34 cellular contexts compared by ENCODE assay signal in the genomic region with DNA sequence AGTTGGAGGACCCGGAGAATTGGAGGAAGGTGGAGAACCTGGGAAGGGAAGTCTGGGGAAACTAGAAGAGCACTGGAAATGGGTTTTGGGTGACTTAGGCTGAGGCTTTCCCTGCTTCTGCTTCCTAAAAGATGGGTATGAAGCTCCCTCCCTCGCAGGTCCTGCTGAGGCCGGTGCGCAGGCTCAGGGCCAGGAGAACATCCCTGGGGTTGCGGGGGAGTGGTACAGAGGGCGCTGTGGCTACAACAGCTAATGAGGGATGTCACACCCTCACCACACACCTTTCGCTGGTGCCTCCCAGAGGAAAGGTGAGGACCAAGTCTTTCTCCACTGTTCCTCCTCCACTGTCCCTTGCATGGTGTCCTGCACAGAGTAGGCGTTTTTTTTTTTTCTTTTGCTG.
"Had no signal": no experiment of that assay in that cellular context is flagged by ENCODE, and none has a peak within 500 bp of the region (broad histone marks: within the 10 kb centered on the region; RNA-seq: fewer than 3 reads in every experiment).

No MANE protein-coding gene starts in this region.

- H3K36me3 ChIP-seq: breast epithelium, esophagus squamous epithelium, heart right ventricle, pancreas, prostate gland, thoracic aorta had no signal

- H3K27me3 ChIP-seq: heart right ventricle, pancreas had no signal

- FAIRE-seq: endometrium, keratinocyte, pancreas, urothelium cell line had no signal

- DNase-seq: activated CD4-positive, alpha-beta T cell treated with anti-CD3 and anti-CD28 coated beads for 48 hours; activated CD4-positive, alpha-beta T cell treated with anti-CD3 and anti-CD28 coated beads, Interleukin-2, amount 50 U/mL, for 48 hours; activated CD8-positive, alpha-beta memory T cell treated with anti-CD3 and anti-CD28 coated beads, Interleukin-2, amount 50 U/mL, for 4 hours; activated naive CD8-positive, alpha-beta T cell treated with anti-CD3 and anti-CD28 coated beads, Interleukin-2, amount 50 U/mL, for 24 hours; activated T-cell treated with anti-CD3 and anti-CD28 coated beads, Interleukin-2, amount 50 U/mL, for 24 hours; amygdala; central memory CD4-positive, alpha-beta T cell; dermis blood vessel endothelial cell; effector CD4-positive, alpha-beta T cell; esophagus squamous epithelium; foreskin melanocyte; heart right ventricle; left cardiac atrium; left ventricle myocardium superior; naive B cell; nephron progenitor cell; pancreas; retina; stimulated activated CD4-positive, alpha-beta T cell treated with anti-CD3 and anti-CD28 coated beads, Interleukin-12 subunit alpha, Interleukin-12 subunit beta, amount 100 ng/mL, for 4 hours; stimulated activated CD4-positive, alpha-beta T cell treated with anti-CD3 and anti-CD28 coated beads, Interleukin-4, amount 100 ng/mL, for 24 hours; trophoblast cell had no signal

- H3K27ac ChIP-seq: breast epithelium, epithelial cell of prostate, esophagus squamous epithelium, heart right ventricle, pancreas, prostate gland, skin epidermis, thoracic aorta had no signal

- H3K9me3 ChIP-seq: esophagus squamous epithelium, pancreas, prostate gland, thoracic aorta had no signal

- H3K9me3 Mint-ChIP-seq: activated naive CD4-positive, alpha-beta T cell treated with anti-CD3 and anti-CD28 coated beads, Interleukin-2, amount 50 U/mL, for 24 hours; activated naive CD8-positive, alpha-beta T cell treated with anti-CD3 and anti-CD28 coated beads, Interleukin-2, amount 50 U/mL, for 24 hours; activated T-cell treated with anti-CD3 and anti-CD28 coated beads, Interleukin-2, amount 50 U/mL, for 24 hours; activated T-helper 17 cell treated with anti-CD3 and anti-CD28 coated beads, Interleukin-2, amount 50 U/mL, for 72 hours; stimulated activated effector memory CD8-positive, alpha-beta T cell treated with anti-CD3 and anti-CD28 coated beads, Interleukin-12 subunit alpha, Interleukin-12 subunit beta, amount 100 ng/mL, for 72 hours; stimulated activated naive CD8-positive, alpha-beta T cell treated with anti-CD3 and anti-CD28 coated beads, Interleukin-15, Interleukin-2, amounts not matched to agents 100 ng/mL and 50 ng/mL, for 24 hours had no signal

- H3K36me3 Mint-ChIP-seq: activated naive CD4-positive, alpha-beta T cell treated with anti-CD3 and anti-CD28 coated beads, Interleukin-2, amount 50 U/mL, for 24 hours; mesothelial cell of epicardium; naive B cell; stimulated activated effector memory CD8-positive, alpha-beta T cell treated with anti-CD3 and anti-CD28 coated beads, Interleukin-12 subunit alpha, Interleukin-12 subunit beta, amount 100 ng/mL, for 72 hours had no signal

- H3K27ac Mint-ChIP-seq: activated naive CD4-positive, alpha-beta T cell treated with anti-CD3 and anti-CD28 coated beads, Interleukin-2, amount 50 U/mL, for 24 hours; activated naive CD8-positive, alpha-beta T cell treated with anti-CD3 and anti-CD28 coated beads, Interleukin-2, amount 50 U/mL, for 24 hours; activated T-cell treated with anti-CD3 and anti-CD28 coated beads, Interleukin-2, amount 50 U/mL, for 24 hours; activated T-helper 17 cell treated with anti-CD3 and anti-CD28 coated beads, Interleukin-2, amount 50 U/mL, for 72 hours; mesothelial cell of epicardium; nephron progenitor cell; stimulated activated effector memory CD8-positive, alpha-beta T cell treated with anti-CD3 and anti-CD28 coated beads, Interleukin-12 subunit alpha, Interleukin-12 subunit beta, amount 100 ng/mL, for 72 hours; stimulated activated naive CD8-positive, alpha-beta T cell treated with anti-CD3 and anti-CD28 coated beads, Interleukin-15, Interleukin-2, amounts not matched to agents 100 ng/mL and 50 ng/mL, for 24 hours had no signal

- H3K4me1 Mint-ChIP-seq: activated naive CD4-positive, alpha-beta T cell treated with anti-CD3 and anti-CD28 coated beads, Interleukin-2, amount 50 U/mL, for 24 hours; activated naive CD8-positive, alpha-beta T cell treated with anti-CD3 and anti-CD28 coated beads, Interleukin-2, amount 50 U/mL, for 24 hours; activated T-helper 17 cell treated with anti-CD3 and anti-CD28 coated beads, Interleukin-2, amount 50 U/mL, for 72 hours; mesothelial cell of epicardium; stimulated activated effector memory CD8-positive, alpha-beta T cell treated with anti-CD3 and anti-CD28 coated beads, Interleukin-12 subunit alpha, Interleukin-12 subunit beta, amount 100 ng/mL, for 72 hours had no signal

- H3K4me1 ChIP-seq: breast epithelium, pancreas, prostate gland had no signal

- H3K4me3 Mint-ChIP-seq: activated naive CD4-positive, alpha-beta T cell treated with anti-CD3 and anti-CD28 coated beads, Interleukin-2, amount 50 U/mL, for 24 hours; activated naive CD8-positive, alpha-beta T cell treated with anti-CD3 and anti-CD28 coated beads, Interleukin-2, amount 50 U/mL, for 24 hours; activated T-cell treated with anti-CD3 and anti-CD28 coated beads, Interleukin-2, amount 50 U/mL, for 24 hours; activated T-helper 17 cell treated with anti-CD3 and anti-CD28 coated beads, Interleukin-2, amount 50 U/mL, for 72 hours; mesothelial cell of epicardium; naive B cell; nephron progenitor cell; stimulated activated effector memory CD8-positive, alpha-beta T cell treated with anti-CD3 and anti-CD28 coated beads, Interleukin-12 subunit alpha, Interleukin-12 subunit beta, amount 100 ng/mL, for 72 hours; stimulated activated naive CD8-positive, alpha-beta T cell treated with anti-CD3 and anti-CD28 coated beads, Interleukin-15, Interleukin-2, amounts not matched to agents 100 ng/mL and 50 ng/mL, for 24 hours had no signal

- H3K4me3 ChIP-seq: breast epithelium, esophagus squamous epithelium, heart right ventricle, pancreas, prostate gland, skin epidermis, thoracic aorta had no signal

- H3K27me3 Mint-ChIP-seq: activated naive CD4-positive, alpha-beta T cell treated with anti-CD3 and anti-CD28 coated beads, Interleukin-2, amount 50 U/mL, for 24 hours; activated naive CD8-positive, alpha-beta T cell treated with anti-CD3 and anti-CD28 coated beads, Interleukin-2, amount 50 U/mL, for 24 hours; activated T-helper 17 cell treated with anti-CD3 and anti-CD28 coated beads, Interleukin-2, amount 50 U/mL, for 72 hours; stimulated activated naive CD8-positive, alpha-beta T cell treated with anti-CD3 and anti-CD28 coated beads, Interleukin-15, Interleukin-2, amounts not matched to agents 100 ng/mL and 50 ng/mL, for 24 hours had no signal
